Comparison of ENCODE assay signal across 29 cellular contexts in the genomic region with DNA sequence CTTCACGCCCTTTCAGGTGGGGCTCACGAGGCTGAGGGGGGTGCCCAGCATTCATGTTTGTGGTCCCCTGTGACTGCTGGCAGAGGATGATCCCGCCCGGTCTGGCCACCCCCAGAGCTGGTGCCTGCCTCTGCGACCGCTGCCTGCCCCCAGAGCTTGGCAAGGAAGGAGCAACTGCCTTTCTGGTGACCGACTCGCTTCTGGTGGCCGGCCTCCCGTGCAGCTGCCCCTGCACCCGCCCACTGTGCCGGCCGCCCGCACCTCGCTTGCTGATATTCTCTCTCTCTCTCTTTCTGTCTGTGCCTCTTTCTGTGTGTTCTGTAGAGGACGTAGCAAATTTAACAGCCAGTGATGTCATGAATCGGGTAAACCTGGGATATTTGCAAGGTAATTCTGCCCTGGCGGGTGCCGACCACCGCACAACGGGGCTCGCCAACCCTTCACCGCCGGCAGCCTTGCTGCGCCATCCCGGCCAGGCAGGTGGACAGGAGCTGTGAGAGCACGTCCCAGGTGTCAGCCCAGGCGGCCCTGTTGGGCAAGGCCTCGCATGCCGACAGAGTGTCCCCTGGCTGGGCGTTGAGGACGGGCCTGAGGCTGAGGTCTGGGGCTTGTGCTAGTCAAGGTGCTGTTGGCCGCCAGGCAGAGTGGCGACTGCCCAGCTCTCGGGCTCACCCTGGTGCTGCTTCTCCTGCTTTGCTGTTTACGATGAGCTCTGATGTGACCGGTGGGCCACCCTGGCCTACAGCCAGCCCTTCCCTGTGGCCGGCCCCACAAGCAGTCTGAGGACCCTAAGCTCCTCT.
"Had no signal": no experiment of that assay in that cellular context is flagged by ENCODE, and none has a peak within 500 bp of the region (broad histone marks: within the 10 kb centered on the region; RNA-seq: fewer than 3 reads in every experiment).

No MANE protein-coding gene starts in this region.

- H3K27me3 ChIP-seq: brain microvascular endothelial cell, cardiac muscle cell had no signal

- H3K36me3 ChIP-seq: brain microvascular endothelial cell, cardiac muscle cell, SJCRH30 had no signal

- H3K27ac Mint-ChIP-seq: activated CD4-positive, alpha-beta memory T cell treated with anti-CD3 and anti-CD28 coated beads, Interleukin-2, amount 10 ng/mL, durations not matched to agents 7 days and 5 days; activated CD4-positive, alpha-beta T cell treated with anti-CD3 and anti-CD28 coated beads for 36 hours; activated naive CD4-positive, alpha-beta T cell treated with anti-CD3 and anti-CD28 coated beads for 36 hours; activated naive CD8-positive, alpha-beta T cell; activated T-helper 17 cell treated with anti-CD3 and anti-CD28 coated beads, Interleukin-2, amount 50 U/mL, for 72 hours had no signal

- H3K4me1 ChIP-seq: SJCRH30 had no signal

- DNase-seq: activated CD4-positive, alpha-beta memory T cell treated with anti-CD3 and anti-CD28 coated beads, Interleukin-2, amount 10 ng/mL, durations not matched to agents 7 days and 5 days; activated CD4-positive, alpha-beta T cell treated with anti-CD3 and anti-CD28 coated beads for 36 hours; activated CD4-positive, alpha-beta T cell treated with anti-CD3 and anti-CD28 coated beads, Interleukin-2, amount 50 U/mL, for 1 hour; activated gamma-delta T cell; activated naive CD4-positive, alpha-beta T cell treated with anti-CD3 and anti-CD28 coated beads for 36 hours; activated T-cell treated with anti-CD3 and anti-CD28 coated beads for 4 hours; activated T-cell treated with anti-CD3 and anti-CD28 coated beads, Interleukin-2, amount 50 U/mL, for 48 hours; brain microvascular endothelial cell; Karpas-422; MM.1S; NCI-H1105 treated with DMSO at 0.1 percent for 48 hours; NCI-H1436 treated with DMSO at 0.1 percent for 48 hours; NCI-H187; NCI-H2081 treated with DMSO at 0.1 percent for 48 hours; NCI-H2227 treated with DMSO at 0.1 percent for 48 hours; NCI-H446 treated with DMSO at 0.1 percent for 48 hours; NCI-H524 treated with DMSO at 0.1 percent for 48 hours; NCI-H748 treated with DMSO at 0.1 percent for 48 hours; OCI-M1; RPMI8226; SJCRH30; SK-N-SH; T-helper 1 cell had no signal

- H3K36me3 Mint-ChIP-seq: activated naive CD8-positive, alpha-beta T cell had no signal

- H3K9me3 ChIP-seq: SJCRH30, SK-N-SH had no signal

- H3K27me3 Mint-ChIP-seq: activated CD4-positive, alpha-beta memory T cell treated with anti-CD3 and anti-CD28 coated beads, Interleukin-2, amount 10 ng/mL, durations not matched to agents 7 days and 5 days; activated CD4-positive, alpha-beta T cell treated with anti-CD3 and anti-CD28 coated beads for 36 hours; activated naive CD8-positive, alpha-beta T cell; activated T-helper 17 cell treated with anti-CD3 and anti-CD28 coated beads, Interleukin-2, amount 50 U/mL, for 72 hours had no signal

- H3K9ac ChIP-seq: SK-N-SH had no signal

- H3K9me3 Mint-ChIP-seq: activated CD4-positive, alpha-beta memory T cell treated with anti-CD3 and anti-CD28 coated beads, Interleukin-2, amount 10 ng/mL, durations not matched to agents 7 days and 5 days; activated naive CD4-positive, alpha-beta T cell treated with anti-CD3 and anti-CD28 coated beads for 36 hours; activated T-helper 17 cell treated with anti-CD3 and anti-CD28 coated beads, Interleukin-2, amount 50 U/mL, for 72 hours had no signal

- H3K27ac ChIP-seq: brain microvascular endothelial cell, cardiac muscle cell, SJCRH30, VCaP had no signal

- H3K4me3 Mint-ChIP-seq: activated CD4-positive, alpha-beta memory T cell treated with anti-CD3 and anti-CD28 coated beads, Interleukin-2, amount 10 ng/mL, durations not matched to agents 7 days and 5 days; activated CD4-positive, alpha-beta T cell treated with anti-CD3 and anti-CD28 coated beads for 36 hours; activated naive CD4-positive, alpha-beta T cell treated with anti-CD3 and anti-CD28 coated beads for 36 hours; activated naive CD8-positive, alpha-beta T cell; activated T-helper 17 cell treated with anti-CD3 and anti-CD28 coated beads, Interleukin-2, amount 50 U/mL, for 72 hours had no signal

- H3K4me3 ChIP-seq: cardiac muscle cell, SJCRH30 had no signal

- H3K4me2 ChIP-seq: SK-N-SH had no signal

- ATAC-seq: activated CD4-positive, alpha-beta T cell treated with anti-CD3 and anti-CD28 coated beads for 36 hours; activated T-helper 17 cell treated with anti-CD3 and anti-CD28 coated beads, Interleukin-2, amount 50 U/mL, for 72 hours; Panc1; Right ventricle myocardium inferior had no signal

- H3K4me1 Mint-ChIP-seq: activated CD4-positive, alpha-beta memory T cell treated with anti-CD3 and anti-CD28 coated beads, Interleukin-2, amount 10 ng/mL, durations not matched to agents 7 days and 5 days; activated CD4-positive, alpha-beta T cell treated with anti-CD3 and anti-CD28 coated beads for 36 hours; activated T-helper 17 cell treated with anti-CD3 and anti-CD28 coated beads, Interleukin-2, amount 50 U/mL, for 72 hours had no signal
